ENCODE assay signal across 9 cellular contexts in genomic region chr4:112517067-112517588, GRCh38. TPM values are rescaled to one million over a fixed set of nuclear protein-coding genes. Genes with fewer than 3 reads are reported as not detected.
DNase-seq lines count a peak whose midpoint lies in the region; ATAC-seq and TF ChIP-seq lines count a peak whose summit lies in the region.
"Had no signal": no experiment of that assay in that cellular context is flagged by ENCODE, and none has a peak within 500 bp of the region (broad histone marks: within the 10 kb centered on the region; RNA-seq: fewer than 3 reads in every experiment).

No MANE protein-coding gene starts in this region.

- no peak overlapping the region for H3K9ac ChIP-seq in NT2/D1 (ENCODE audit: insufficient read length, low read depth)
- no peak overlapping the region for H3K9ac ChIP-seq in iPS-18a (ENCODE audit: low read length)

- H3K36me3 ChIP-seq in NT2/D1 (ENCODE audit: insufficient read depth, insufficient read length, low read length) (no peaks in the 10 kb centered on the region), iPS-18a (ENCODE audit: control insufficient read depth, low read depth, low read length) (no peaks in the 10 kb centered on the region)

- peak; percentile 12 for ATAC-seq in GM18505 (IDR thresholded peaks at IDR 0.05; ENCODE audit: unreplicated experiment)
- ATAC-seq in GM21576 (IDR thresholded peaks at IDR 0.05; ENCODE audit: unreplicated experiment): peak; percentile 37
- no peak for ATAC-seq in esophagus mucosa

- no peaks in the 10 kb centered on the region for H3K9me3 ChIP-seq in NT2/D1 (ENCODE audit: insufficient read depth, low read length)
- no peaks in the 10 kb centered on the region for H3K9me3 ChIP-seq in iPS-18a (ENCODE audit: control insufficient read depth, low read depth, low read length)

- H3K4me1 ChIP-seq in NT2/D1 (ENCODE audit: insufficient read depth, insufficient read length) (peaks cover 5% of the 10 kb centered on the region), iPS-18a (ENCODE audit: control insufficient read depth, low read depth, low read length) (peaks cover 39% of the 10 kb centered on the region)

- H3K4me3 ChIP-seq in NT2/D1 (ENCODE audit: insufficient read length, low read depth): peak overlapping the region; percentile 4
- peak overlapping the region; percentile 52 for H3K4me3 ChIP-seq in iPS-18a (ENCODE audit: low read length)

- no peak overlapping the region for H3K27ac ChIP-seq in iPS-18a (ENCODE audit: low read length)

- DNase-seq in NT2/D1 (ENCODE audit: low read depth, low spot score) (no peak), mucosa of gallbladder (ENCODE audit: low spot score) (no peak), COR-L47 (lab: John Stamatoyannopoulos, UW) (no peak), EL (no peak)

- peak; percentile 36 for TF ChIP-seq POLR2A in GM18505 (IDR thresholded peaks at IDR 0.05; ENCODE audit: borderline replicate concordance, extremely low read depth, insufficient read depth, insufficient read length)

- H3K27me3 ChIP-seq in NT2/D1 (ENCODE audit: insufficient read depth, insufficient read length) (peaks cover 100% of the 10 kb centered on the region), iPS-18a (ENCODE audit: control insufficient read depth, insufficient read depth, low read length) (peaks cover 100% of the 10 kb centered on the region)

RNA-seq across cellular contexts. Expression of gene NEUROG2, which starts 1.1 kb away (rescaled TPM):
- not detected for total RNA-seq in mucosa of gallbladder
- not detected for total RNA-seq in esophagus mucosa
- total RNA-seq: lung microvascular endothelial cell had no signal
